Comparison of ENCODE assay signal across 18 cellular contexts in the genomic region with DNA sequence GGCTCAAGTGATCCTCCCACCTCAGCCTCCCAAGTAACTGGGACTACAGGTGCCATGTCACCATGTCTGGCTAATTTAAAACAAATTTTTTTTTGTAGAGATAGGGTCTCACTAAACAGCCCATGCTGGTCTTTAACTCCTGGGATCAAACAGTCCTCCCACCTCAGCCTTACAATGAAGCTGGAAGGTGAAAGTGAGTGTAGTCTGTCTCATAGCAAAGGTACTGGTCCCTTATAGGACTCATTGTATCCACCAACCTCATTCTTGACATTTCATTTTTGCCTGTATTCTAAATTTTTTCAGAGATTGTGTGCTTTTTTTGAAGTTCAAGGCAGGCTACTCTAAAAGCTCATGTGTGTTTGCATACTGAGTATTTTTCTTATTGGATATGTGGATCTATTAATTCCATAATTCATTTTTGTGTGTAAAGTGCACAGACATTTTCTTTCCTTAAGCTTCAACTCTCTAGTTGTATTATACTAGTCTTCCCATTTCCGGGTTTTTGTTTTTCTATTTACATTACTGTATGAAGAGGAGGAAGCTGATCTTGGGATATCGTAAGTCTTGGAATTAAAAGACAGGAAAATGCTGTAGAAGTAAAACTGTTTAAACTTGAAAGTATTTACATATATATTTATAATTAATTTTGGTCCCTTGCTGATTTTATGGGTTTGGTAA. TPM values are rescaled to one million over a fixed set of nuclear protein-coding genes. Genes with fewer than 3 reads are reported as not detected.
DNase-seq lines count a peak whose midpoint lies in the region; ATAC-seq and TF ChIP-seq lines count a peak whose summit lies in the region.
"Had no signal": no experiment of that assay in that cellular context is flagged by ENCODE, and none has a peak within 500 bp of the region (broad histone marks: within the 10 kb centered on the region; RNA-seq: fewer than 3 reads in every experiment).

No MANE protein-coding gene starts in this region.

- peak overlapping the region in 1 of 3 donors; percentile 54 for H3K27ac Mint-ChIP-seq in CD4-positive, CD25-positive, alpha-beta regulatory T cell

- intact Hi-C loops in mucosa of descending colon (cut with DNase I, micrococcal nuclease): no loop called here
- intact Hi-C loops in Right ventricle myocardium superior (cut with DNase I): no loop called here

- no peak for DNase-seq in CD4-positive, CD25-positive, alpha-beta regulatory T cell
- DNase-seq in DMS53 (lab: John Stamatoyannopoulos, UW) (peak; percentile 64), mucosa of descending colon (no peak), NCI-H1417 treated with DMSO at 0.1 percent for 48 hours (lab: John Stamatoyannopoulos, UW) (no peak), Right ventricle myocardium superior (no peak)
- DNase-seq: activated CD4-positive, alpha-beta T cell treated with anti-CD3 and anti-CD28 coated beads for 48 hours; AML-193; cortex of kidney; GDM1; NCI-H1436 treated with DMSO at 0.1 percent for 48 hours; NCI-H82; Peyer's patch; right cardiac atrium; stimulated activated CD4-positive, alpha-beta T cell treated with anti-CD3 and anti-CD28 coated beads, Interleukin-15, amount 100 ng/mL, for 24 hours; upper lobe of right lung had no signal

- TF ChIP-seq CTCF in VCaP (conservative IDR thresholded peaks at IDR 0.05): no peak
- TF ChIP-seq CTCF in mucosa of descending colon (IDR thresholded peaks at IDR 0.05): no peak

- H3K4me3 ChIP-seq in CD4-positive, CD25-positive, alpha-beta regulatory T cell (ENCODE audit: low read depth, low read length): peak overlapping the region; percentile 73
- H3K4me3 ChIP-seq in mucosa of descending colon: no peak overlapping the region
- H3K4me3 ChIP-seq: Peyer's patch, upper lobe of right lung had no signal

- H3K4me1 ChIP-seq in CD4-positive, CD25-positive, alpha-beta regulatory T cell (ENCODE audit: control insufficient read depth, insufficient read depth, low read length, poor library complexity, severe bottlenecking): peaks cover 85% of the 10 kb centered on the region
- H3K4me1 ChIP-seq in mucosa of descending colon (ENCODE audit: low read depth): peaks cover 62% of the 10 kb centered on the region

- H3K27me3 ChIP-seq in CD4-positive, CD25-positive, alpha-beta regulatory T cell (ENCODE audit: control insufficient read depth, insufficient read depth, low read length): no peaks in the 10 kb centered on the region
- H3K27me3 ChIP-seq: Peyer's patch, upper lobe of right lung had no signal

- no peaks in the 10 kb centered on the region for H3K27me3 Mint-ChIP-seq in CD4-positive, CD25-positive, alpha-beta regulatory T cell
- H3K27me3 Mint-ChIP-seq: brain had no signal

- H3K4me1 Mint-ChIP-seq in CD4-positive, CD25-positive, alpha-beta regulatory T cell: peaks cover 56 to 94% (median 70%) of the 10 kb centered on the region in 4 donors

- peaks cover 3% of the 10 kb centered on the region for H3K36me3 Mint-ChIP-seq in CD4-positive, CD25-positive, alpha-beta regulatory T cell

- peak overlapping the region; percentile 4 to 66 (median 62) for H3K4me3 Mint-ChIP-seq in CD4-positive, CD25-positive, alpha-beta regulatory T cell

- H3K9me3 Mint-ChIP-seq in CD4-positive, CD25-positive, alpha-beta regulatory T cell: no peaks in the 10 kb centered on the region

- ATAC-seq in CD4-positive, CD25-positive, alpha-beta regulatory T cell (ENCODE audit: low read depth in 2 of 2): no peak
- peak; percentile 63 for ATAC-seq in mucosa of descending colon
- no peak for ATAC-seq in GM19035 (IDR thresholded peaks at IDR 0.05; ENCODE audit: unreplicated experiment)
- no peak for ATAC-seq in Right ventricle myocardium superior (ENCODE audit: poor library complexity)
- ATAC-seq: right cardiac atrium, upper lobe of right lung had no signal

- H3K9me3 ChIP-seq in CD4-positive, CD25-positive, alpha-beta regulatory T cell (ENCODE audit: control insufficient read depth in 2 of 2, low read length in 2 of 2): no peaks in the 10 kb centered on the region
- no peaks in the 10 kb centered on the region for H3K9me3 ChIP-seq in mucosa of descending colon
- H3K9me3 ChIP-seq: Peyer's patch, upper lobe of right lung had no signal

- peaks cover 2% of the 10 kb centered on the region for H3K36me3 ChIP-seq in CD4-positive, CD25-positive, alpha-beta regulatory T cell (ENCODE audit: control insufficient read depth, insufficient read depth, low read length)
- no peaks in the 10 kb centered on the region for H3K36me3 ChIP-seq in mucosa of descending colon (ENCODE audit: low read depth)
- H3K36me3 ChIP-seq: Peyer's patch, upper lobe of right lung had no signal

- no peak overlapping the region for H3K27ac ChIP-seq in CD4-positive, CD25-positive, alpha-beta regulatory T cell (ENCODE audit: insufficient read depth, low read length, poor library complexity, severe bottlenecking)
- peak overlapping the region; percentile 18 for H3K27ac ChIP-seq in VCaP
- H3K27ac ChIP-seq: upper lobe of right lung had no signal

RNA-seq across cellular contexts. Expression of a gene that starts 13.3 kb away (rescaled TPM):
- total RNA-seq in CD4-positive, CD25-positive, alpha-beta regulatory T cell: 360 TPM
- 100 to 1,000 TPM; 146 to 197 (median 177) TPM for polyA plus RNA-seq in CD4-positive, CD25-positive, alpha-beta regulatory T cell
- total RNA-seq in mucosa of descending colon: 100 to 1,000 TPM; 115 to 135 (median 132) TPM
- total RNA-seq in Right ventricle myocardium superior: 35.1 TPM
